1 cellular context compared by ENCODE assay signal in genomic region chr7:26584964-26585650, GRCh38.
TF ChIP-seq lines count a peak whose summit lies in the region.

No MANE protein-coding gene starts in this region.

TF ChIP-seq in HEK293, 187 proteins besides CTCF, POLR2A, EP300 and RAD21 (continued from another document and continues in another):
- no peak for TF ChIP-seq ATF2 (tag by site-specific recombination; IDR thresholded peaks at IDR 0.05; ENCODE audit: low read depth)
- no peak for TF ChIP-seq ZNF785 (tag by site-specific recombination; IDR thresholded peaks at IDR 0.05)
- no peak for TF ChIP-seq ZNF426 (tag by site-specific recombination; IDR thresholded peaks at IDR 0.05)
- no peak for TF ChIP-seq ZNF112 (tag by site-specific recombination; IDR thresholded peaks at IDR 0.05)
- peak; percentile 45; the same call in 1 of the 2 replicates for TF ChIP-seq ZBTB8A (tag by site-specific recombination; IDR thresholded peaks at IDR 0.05)
- TF ChIP-seq YY1 (tag by site-specific recombination; IDR thresholded peaks at IDR 0.05) = no peak
- TF ChIP-seq SCRT2 (tag by site-specific recombination; IDR thresholded peaks at IDR 0.05) = peak; percentile 61; the same call in 1 of the 2 replicates
- TF ChIP-seq ZNF639 (tag by site-specific recombination; IDR thresholded peaks at IDR 0.05) = no peak
- no peak for TF ChIP-seq PRDM4 (tag by site-specific recombination; IDR thresholded peaks at IDR 0.05)
- TF ChIP-seq OVOL3 (tag by site-specific recombination; IDR thresholded peaks at IDR 0.05) = no peak
- no peak for TF ChIP-seq ZBTB11 (tag by site-specific recombination; conservative IDR thresholded peaks at IDR 0.05; ENCODE audit: low read depth)
- TF ChIP-seq ZNF394 (tag by site-specific recombination; IDR thresholded peaks at IDR 0.05; ENCODE audit: borderline replicate concordance) = no peak
- no peak for TF ChIP-seq ZNF223 (tag by site-specific recombination; IDR thresholded peaks at IDR 0.05)
- no peak for TF ChIP-seq ZNF16 (tag by site-specific recombination; IDR thresholded peaks at IDR 0.05; ENCODE audit: low read depth)
- TF ChIP-seq ZNF548 (tag by site-specific recombination; IDR thresholded peaks at IDR 0.05) = no peak
- TF ChIP-seq ZNF560 (tag by site-specific recombination; IDR thresholded peaks at IDR 0.05; ENCODE audit: borderline replicate concordance) = no peak
- no peak for TF ChIP-seq ZNF843 (tag by site-specific recombination; IDR thresholded peaks at IDR 0.05)
- no peak for TF ChIP-seq ZEB2 (tag by site-specific recombination; IDR thresholded peaks at IDR 0.05)
- TF ChIP-seq ELK4 (IDR thresholded peaks at IDR 0.05; ENCODE audit: borderline replicate concordance, low read depth, low read length) = no peak
- peak; percentile 24; the same call in 1 of the 2 replicates for TF ChIP-seq ZNF341 (tag by site-specific recombination; IDR thresholded peaks at IDR 0.05; ENCODE audit: low read depth)
- TF ChIP-seq ZNF138 (tag by site-specific recombination; IDR thresholded peaks at IDR 0.05; ENCODE audit: borderline replicate concordance) = no peak
- no peak for TF ChIP-seq ZNF148 (tag by site-specific recombination; IDR thresholded peaks at IDR 0.05; ENCODE audit: borderline replicate concordance)
- TF ChIP-seq ZNF398 (tag by site-specific recombination; IDR thresholded peaks at IDR 0.05) = peak; percentile 47; the same call in 1 of the 2 replicates
- no peak for TF ChIP-seq ZNF423 (tag by site-specific recombination; IDR thresholded peaks at IDR 0.05)
- no peak for TF ChIP-seq ZBTB26 (tag by site-specific recombination; optimal IDR thresholded peaks at IDR 0.05)
- TF ChIP-seq ZNF791 (tag by site-specific recombination; IDR thresholded peaks at IDR 0.05) = no peak
- TF ChIP-seq ZNF596 (tag by site-specific recombination; IDR thresholded peaks at IDR 0.05) = no peak
- no peak for TF ChIP-seq ZNF677 (tag by site-specific recombination; IDR thresholded peaks at IDR 0.05)
- TF ChIP-seq ZNF555 (tag by site-specific recombination; conservative IDR thresholded peaks at IDR 0.05) = no peak
- no peak for TF ChIP-seq ZSCAN16 (tag by site-specific recombination; IDR thresholded peaks at IDR 0.05)
- TF ChIP-seq ZFP41 (tag by site-specific recombination; IDR thresholded peaks at IDR 0.05; ENCODE audit: borderline replicate concordance) = no peak
- peak; percentile 59 for TF ChIP-seq ZSCAN4 (tag by site-specific recombination; IDR thresholded peaks at IDR 0.05)
- TF ChIP-seq ZBTB7A (tag by site-specific recombination; IDR thresholded peaks at IDR 0.05; ENCODE audit: low read depth) = no peak
- TF ChIP-seq ZNF513 (tag by site-specific recombination; IDR thresholded peaks at IDR 0.05) = no peak
- TF ChIP-seq ZNF530 (tag by site-specific recombination; IDR thresholded peaks at IDR 0.05; ENCODE audit: low read depth) = no peak
- no peak for TF ChIP-seq ZNF274 (IDR thresholded peaks at IDR 0.05; ENCODE audit: low read length)
- TF ChIP-seq ZNF274 (tag by site-specific recombination; IDR thresholded peaks at IDR 0.05; ENCODE audit: borderline replicate concordance) = no peak
- no peak for TF ChIP-seq IKZF3 (tag by site-specific recombination; IDR thresholded peaks at IDR 0.05)
- TF ChIP-seq ZNF580 (tag by site-specific recombination; IDR thresholded peaks at IDR 0.05) = no peak
- 0 out of 2 replicates have a peak, but pooled peaks have one; percentile 12 for TF ChIP-seq ZNF561 (tag by site-specific recombination; IDR thresholded peaks at IDR 0.05; ENCODE audit: borderline replicate concordance)
- TF ChIP-seq RBAK (tag by site-specific recombination; IDR thresholded peaks at IDR 0.05) = no peak
- TF ChIP-seq ZNF514 (tag by site-specific recombination; IDR thresholded peaks at IDR 0.05) = no peak
- TF ChIP-seq ZNF175 (tag by site-specific recombination; IDR thresholded peaks at IDR 0.05) = no peak
